10 cellular contexts compared by ENCODE assay signal in genomic region chr18:8661754-8662573, GRCh38. TPM values are rescaled to one million over a fixed set of nuclear protein-coding genes. Genes with fewer than 3 reads are reported as not detected.
DNase-seq lines count a peak whose midpoint lies in the region; ATAC-seq, FAIRE-seq and TF ChIP-seq lines count a peak whose summit lies in the region.
"Had no signal": no experiment of that assay in that cellular context is flagged by ENCODE, and none has a peak within 500 bp of the region (broad histone marks: within the 10 kb centered on the region; RNA-seq: fewer than 3 reads in every experiment).

No MANE protein-coding gene starts in this region.

- H3K23me2 ChIP-seq in H9 (ENCODE audit: insufficient read length, low read depth, low read length, poor library complexity, severe bottlenecking): no peaks in the 10 kb centered on the region

- intact Hi-C loops in pancreas (cut with DNase I): no loop called here

- H3K27ac Mint-ChIP-seq in H9: peak overlapping the region; percentile 43 to 97 (median 78); a peak in 6 of 7 replicates
- H3K27ac Mint-ChIP-seq: activated naive CD4-positive, alpha-beta T cell treated with anti-CD3 and anti-CD28 coated beads, Interleukin-2, amount 50 U/mL, for 24 hours; memory B cell had no signal

- peak overlapping the region; percentile 49 to 53 for H3K4me3 Mint-ChIP-seq in H9
- H3K4me3 Mint-ChIP-seq: activated naive CD4-positive, alpha-beta T cell treated with anti-CD3 and anti-CD28 coated beads, Interleukin-2, amount 50 U/mL, for 24 hours; memory B cell had no signal

- H2BK5ac ChIP-seq in H9 (ENCODE audit: insufficient read length, low read length): no peak overlapping the region

- H2BK120ac ChIP-seq in H9 (ENCODE audit: low read depth, low read length, poor library complexity, severe bottlenecking): peak overlapping the region; percentile 50

- no peaks in the 10 kb centered on the region for H3K79me1 ChIP-seq in H9 (ENCODE audit: insufficient read depth, low read depth, low read length, poor library complexity, severe bottlenecking)

- H2AFZ ChIP-seq in H9 (ENCODE audit: low read length): no peak overlapping the region

- H3K9me3 ChIP-seq in H9 (ENCODE audit: control insufficient read depth, low read depth, low read length) (no peaks in the 10 kb centered on the region), pancreas (no peaks in the 10 kb centered on the region)

- H3K4ac ChIP-seq in H9 (ENCODE audit: low read depth, low read length): no peak overlapping the region

- peaks cover 0 to 2% (median 0%) of the 10 kb centered on the region in 3 experiments; a peak in 2 of 7 replicates for H3K36me3 Mint-ChIP-seq in H9 (ENCODE audit: insufficient read depth in 1 of 3, low read depth in 3 of 3)

- no peak overlapping the region for H3K56ac ChIP-seq in H9 (ENCODE audit: insufficient read length, low read depth, low read length)

- DNase-seq in H9 (peak; percentile 92), NCI-H2227 treated with DMSO at 0.1 percent for 48 hours (lab: John Stamatoyannopoulos, UW) (peak; percentile 76), ecto neural progenitor cell (ENCODE audit: low spot score) (peak; percentile 79), pancreas (peak in 2 of 6 donors; percentile 19 to 27), substantia nigra (lab: John Stamatoyannopoulos, UW) (no peak), medulla oblongata (ENCODE audit: extremely low spot score) (no peak), RCC 7860 (ENCODE audit: low spot score) (no peak)

- no peak overlapping the region for H3K18ac ChIP-seq in H9 (ENCODE audit: insufficient read length, low read depth, low read length)

- H3K9ac ChIP-seq in H9 (ENCODE audit: extremely low read depth, insufficient read length, low read length): no peak overlapping the region

- peaks cover 7% of the 10 kb centered on the region for H3K4me1 ChIP-seq in H9 (ENCODE audit: insufficient read depth, low read length)
- no peaks in the 10 kb centered on the region for H3K4me1 ChIP-seq in pancreas

- H3K27me3 Mint-ChIP-seq in H9 (ENCODE audit: low read depth): no peaks in the 10 kb centered on the region

- H3K79me2 ChIP-seq in H9 (ENCODE audit: insufficient read depth, low read length): no peaks in the 10 kb centered on the region

- no peak for TF ChIP-seq CTCF in H9 (conservative IDR thresholded peaks at IDR 0.05)
- TF ChIP-seq CTCF in pancreas (IDR thresholded peaks at IDR 0.05): no peak

- H4K5ac ChIP-seq in H9 (ENCODE audit: insufficient read length, low read depth, low read length): no peak overlapping the region

- no peak overlapping the region for H3K4me3 ChIP-seq in pancreas

- no peaks in the 10 kb centered on the region; a peak in 1 of 5 replicates for H3K9me3 Mint-ChIP-seq in H9
- H3K9me3 Mint-ChIP-seq: activated naive CD4-positive, alpha-beta T cell treated with anti-CD3 and anti-CD28 coated beads, Interleukin-2, amount 50 U/mL, for 24 hours; memory B cell had no signal

- no peak overlapping the region for H2AK5ac ChIP-seq in H9 (ENCODE audit: insufficient read length, low read length)

- H4K20me1 ChIP-seq in H9 (ENCODE audit: control insufficient read depth, insufficient read depth, insufficient read length): no peaks in the 10 kb centered on the region

- peak; percentile 50 to 87 (median 80) for ATAC-seq in pancreas
- no peak for ATAC-seq in GM18517 (IDR thresholded peaks at IDR 0.05; ENCODE audit: unreplicated experiment)

- no peak overlapping the region for H3K14ac ChIP-seq in H9 (ENCODE audit: insufficient read depth, low read length)

- H3K4me2 ChIP-seq in H9 (ENCODE audit: insufficient read depth, insufficient read length, low read length): peak overlapping the region; percentile 16

- no peak overlapping the region for H2BK12ac ChIP-seq in H9 (ENCODE audit: insufficient read length, low read depth, low read length)

- FAIRE-seq in pancreas (lab: Jason Lieb, UNC) (no peak), RCC 7860 (lab: Jason Lieb, UNC) (no peak)

- H3K27me3 ChIP-seq in H9 (ENCODE audit: insufficient read depth, low read length): no peaks in the 10 kb centered on the region
- H3K27me3 ChIP-seq in pancreas: no peaks in the 10 kb centered on the region

- H2BK15ac ChIP-seq in H9 (ENCODE audit: low read depth, low read length): no peak overlapping the region

- H3K27ac ChIP-seq in H9 (ENCODE audit: insufficient read length, low read depth, low read length): no peak overlapping the region
- H3K27ac ChIP-seq in pancreas: no peak overlapping the region
- no peak overlapping the region for H3K27ac ChIP-seq in substantia nigra (ENCODE audit: low read depth, low read length, poor library complexity, severe bottlenecking)

- H4K8ac ChIP-seq in H9 (replicated peaks; ENCODE audit: insufficient read length, low read depth, low read length): no peak overlapping the region

- no peak overlapping the region for H2BK20ac ChIP-seq in H9 (ENCODE audit: low read depth, low read length, poor library complexity, severe bottlenecking)

- H4K91ac ChIP-seq in H9 (ENCODE audit: insufficient read length, low read depth, low read length): no peak overlapping the region

- WGBS in H9 (ENCODE audit: extremely low coverage, insufficient read length, low lambda C conversion rate): no CpG with 5 or more reads among the region's 18 CpGs
- 46 to 47% methylated on average over 18 of the region's 18 CpGs for WGBS in pancreas, 2 donors

- H3T11ph ChIP-seq in H9 (ENCODE audit: low read length): no peak overlapping the region

- no peak overlapping the region for H3K23ac ChIP-seq in H9 (ENCODE audit: insufficient read length, low read depth, low read length)

- peaks cover 44 to 46% of the 10 kb centered on the region in 2 experiments for H3K4me1 Mint-ChIP-seq in H9

- no peaks in the 10 kb centered on the region for H3K36me3 ChIP-seq in pancreas

RNA-seq across cellular contexts. Expression of gene MTCL1, which starts 43.4 kb away (rescaled TPM):
- total RNA-seq in H9 (2021): 45.1 and 50.7 TPM in 2 replicates
- total RNA-seq in pancreas: 10 to 100 TPM in 4 of 6 donors, 1 to 10 TPM in 2; 9.2 to 14.9 (median 11.9) TPM
- polyA plus RNA-seq in pancreas: 10 to 100 TPM; 12.5 to 18.4 TPM

RNA-seq across cellular contexts. Expression of gene RAB12, which starts 52.7 kb away (rescaled TPM):
- total RNA-seq in H9 (2021) (49.4 and 51.3 TPM in 2 replicates), pancreas (10 to 100 TPM in 3 of 6 donors, 1 to 10 TPM in 3; 7.1 to 15.3 (median 10.3) TPM)
- polyA plus RNA-seq in pancreas: 10 to 100 TPM; 14.0 to 23.2 TPM

Comparison
In these comparisons a context has a peak if more than half of its experiments do, and no peak if none do; other contexts are left out.
1. DNase-seq: peak in H9 (single experiment), NCI-H2227 treated with DMSO at 0.1 percent for 48 hours (single experiment) and ecto neural progenitor cell (single experiment); none in substantia nigra (0 of 49), medulla oblongata (single experiment) and RCC 7860 (single experiment).